In genomic region chr1:234886081-234886874, GRCh38 we compare ENCODE assay signal across 13 cellular contexts.
A peak's percentile ranks its signal among the peaks of the same experiment; 100 is the strongest.
DNase-seq lines count a peak whose midpoint lies in the region; ATAC-seq, FAIRE-seq and TF ChIP-seq lines count a peak whose summit lies in the region.
"Had no signal": no experiment of that assay in that cellular context is flagged by ENCODE, and none has a peak within 500 bp of the region (broad histone marks: within the 10 kb centered on the region; RNA-seq: fewer than 3 reads in every experiment).

No MANE protein-coding gene starts in this region.

- intact Hi-C loops in natural killer cell (cut with micrococcal nuclease), result no loop called here
- intact Hi-C loops in activated T-helper 1 cell treated with anti-CD3 and anti-CD28 coated beads, Interleukin-12 subunit alpha, Interleukin-12 subunit beta, Interleukin-2, Interleukin-4 antibody, amounts not matched to agents 30 ng/mL and 10 ng/mL and 1 ng/mL, durations not matched to agents 14 hours and 24 hours and 36 hours (cut with micrococcal nuclease), result no loop called here

- ATAC-seq in natural killer cell treated with Interleukin-12 subunit alpha and Interleukin-12 subunit beta and Interleukin-15 and Interleukin-18, amount 100 ng/mL, for 72 hours, result no peak
- ATAC-seq in natural killer cell, result no peak
- ATAC-seq in activated T-cell treated with anti-CD3 and anti-CD28 coated beads, Interleukin-2, amount 50 U/mL, for 4 hours, result no peak

- peaks cover 35 to 54% of the 10 kb centered on the region in 2 donors for H3K4me1 Mint-ChIP-seq in natural killer cell treated with Interleukin-12 subunit alpha and Interleukin-12 subunit beta and Interleukin-15 and Interleukin-18, amount 100 ng/mL, for 72 hours (ENCODE audit: low read depth in 2 of 2)
- peaks cover 5 to 30% of the 10 kb centered on the region in 2 donors for H3K4me1 Mint-ChIP-seq in natural killer cell
- H3K4me1 Mint-ChIP-seq in activated T-helper 1 cell treated with anti-CD3 and anti-CD28 coated beads, Interleukin-12 subunit alpha, Interleukin-12 subunit beta, Interleukin-2, Interleukin-4 antibody, amounts not matched to agents 30 ng/mL and 10 ng/mL and 1 ng/mL, durations not matched to agents 14 hours and 24 hours and 36 hours (ENCODE audit: low read depth), result peaks cover 81% of the 10 kb centered on the region
- peaks cover 20% of the 10 kb centered on the region for H3K4me1 Mint-ChIP-seq in activated T-cell treated with anti-CD3 and anti-CD28 coated beads, Interleukin-2, amount 50 U/mL, for 4 hours (ENCODE audit: low read depth)

- H3K9me3 Mint-ChIP-seq in natural killer cell treated with Interleukin-12 subunit alpha and Interleukin-12 subunit beta and Interleukin-15 and Interleukin-18, amount 100 ng/mL, for 72 hours, result peaks cover 4% of the 10 kb centered on the region
- H3K9me3 Mint-ChIP-seq in natural killer cell, result peaks cover 0 to 2% of the 10 kb centered on the region in 2 donors
- H3K9me3 Mint-ChIP-seq in activated T-helper 1 cell treated with anti-CD3 and anti-CD28 coated beads, Interleukin-12 subunit alpha, Interleukin-12 subunit beta, Interleukin-2, Interleukin-4 antibody, amounts not matched to agents 30 ng/mL and 10 ng/mL and 1 ng/mL, durations not matched to agents 14 hours and 24 hours and 36 hours, result no peaks in the 10 kb centered on the region
- H3K9me3 Mint-ChIP-seq in activated T-cell treated with anti-CD3 and anti-CD28 coated beads, Interleukin-2, amount 50 U/mL, for 4 hours, result peaks cover 5% of the 10 kb centered on the region

- H3K79me2 ChIP-seq in osteoblast (ENCODE audit: insufficient read depth, low read length), result no peaks in the 10 kb centered on the region
- H3K79me2 ChIP-seq: parathyroid adenoma had no signal

- no peaks in the 10 kb centered on the region for H3K27me3 ChIP-seq in osteoblast (ENCODE audit: insufficient read depth, low read length)

- peak; percentile 49 for DNase-seq in natural killer cell treated with Interleukin-12 subunit alpha and Interleukin-12 subunit beta and Interleukin-15 and Interleukin-18, amount 100 ng/mL, for 72 hours (ENCODE audit: low spot score)
- DNase-seq in natural killer cell, result no peak
- peak; percentile 76 for DNase-seq in fibroblast of villous mesenchyme (ENCODE audit: low read depth)
- no peak for DNase-seq in osteoblast (ENCODE audit: insufficient read length, low spot score, missing footprints)
- no peak for DNase-seq in frontal cortex (ENCODE audit: low spot score in 2 of 2)
- DNase-seq in activated T-helper 1 cell treated with anti-CD3 and anti-CD28 coated beads, Interleukin-12 subunit alpha, Interleukin-12 subunit beta, Interleukin-2, Interleukin-4 antibody, amounts not matched to agents 30 ng/mL and 10 ng/mL and 1 ng/mL, durations not matched to agents 14 hours and 24 hours and 36 hours (ENCODE audit: low spot score), result no peak
- no peak for DNase-seq in activated T-cell treated with anti-CD3 and anti-CD28 coated beads, Interleukin-2, amount 50 U/mL, for 4 hours
- DNase-seq in activated CD4-positive, CD25-positive, alpha-beta regulatory T cell (lab: John Stamatoyannopoulos, UW), result no peak
- DNase-seq: activated CD4-positive, alpha-beta T cell treated with anti-CD3 and anti-CD28 coated beads, Interleukin-2, amount 10 ng/mL, durations not matched to agents 24 days and 14 days; activated naive CD8-positive, alpha-beta T cell treated with anti-CD3 and anti-CD28 coated beads for 36 hours; GF-D8; NCI-H446 treated with DMSO at 0.1 percent for 48 hours had no signal

- H3K9me3 ChIP-seq in osteoblast (ENCODE audit: low read depth, low read length), result no peaks in the 10 kb centered on the region

- H3K27ac Mint-ChIP-seq in natural killer cell treated with Interleukin-12 subunit alpha and Interleukin-12 subunit beta and Interleukin-15 and Interleukin-18, amount 100 ng/mL, for 72 hours, result peak overlapping the region; percentile 19 to 57
- no peak overlapping the region for H3K27ac Mint-ChIP-seq in natural killer cell
- H3K27ac Mint-ChIP-seq in activated T-helper 1 cell treated with anti-CD3 and anti-CD28 coated beads, Interleukin-12 subunit alpha, Interleukin-12 subunit beta, Interleukin-2, Interleukin-4 antibody, amounts not matched to agents 30 ng/mL and 10 ng/mL and 1 ng/mL, durations not matched to agents 14 hours and 24 hours and 36 hours, result no peak overlapping the region
- H3K27ac Mint-ChIP-seq: activated CD4-positive, alpha-beta T cell treated with anti-CD3 and anti-CD28 coated beads, Interleukin-2, amount 10 ng/mL, durations not matched to agents 24 days and 14 days; activated naive CD8-positive, alpha-beta T cell treated with anti-CD3 and anti-CD28 coated beads for 36 hours had no signal

- H3K4me1 ChIP-seq in osteoblast (ENCODE audit: insufficient read depth, low read length), result peaks cover 17% of the 10 kb centered on the region

- H3K4me3 Mint-ChIP-seq in natural killer cell treated with Interleukin-12 subunit alpha and Interleukin-12 subunit beta and Interleukin-15 and Interleukin-18, amount 100 ng/mL, for 72 hours, result no peak overlapping the region
- no peak overlapping the region for H3K4me3 Mint-ChIP-seq in natural killer cell
- no peak overlapping the region for H3K4me3 Mint-ChIP-seq in activated T-helper 1 cell treated with anti-CD3 and anti-CD28 coated beads, Interleukin-12 subunit alpha, Interleukin-12 subunit beta, Interleukin-2, Interleukin-4 antibody, amounts not matched to agents 30 ng/mL and 10 ng/mL and 1 ng/mL, durations not matched to agents 14 hours and 24 hours and 36 hours
- H3K4me3 Mint-ChIP-seq in activated T-cell treated with anti-CD3 and anti-CD28 coated beads, Interleukin-2, amount 50 U/mL, for 4 hours, result no peak overlapping the region
- H3K4me3 Mint-ChIP-seq: activated CD4-positive, alpha-beta T cell treated with anti-CD3 and anti-CD28 coated beads, Interleukin-2, amount 10 ng/mL, durations not matched to agents 24 days and 14 days; activated naive CD8-positive, alpha-beta T cell treated with anti-CD3 and anti-CD28 coated beads for 36 hours had no signal

- no peaks in the 10 kb centered on the region for H4K20me1 ChIP-seq in osteoblast (ENCODE audit: insufficient read depth, low read length)

- H3K27me3 Mint-ChIP-seq in natural killer cell treated with Interleukin-12 subunit alpha and Interleukin-12 subunit beta and Interleukin-15 and Interleukin-18, amount 100 ng/mL, for 72 hours, result no peaks in the 10 kb centered on the region
- H3K27me3 Mint-ChIP-seq in natural killer cell (ENCODE audit: low read depth in 2 of 2), result peaks cover 6 to 7% of the 10 kb centered on the region in 2 donors
- H3K27me3 Mint-ChIP-seq in activated T-helper 1 cell treated with anti-CD3 and anti-CD28 coated beads, Interleukin-12 subunit alpha, Interleukin-12 subunit beta, Interleukin-2, Interleukin-4 antibody, amounts not matched to agents 30 ng/mL and 10 ng/mL and 1 ng/mL, durations not matched to agents 14 hours and 24 hours and 36 hours (ENCODE audit: insufficient read depth), result no peaks in the 10 kb centered on the region
- peaks cover 1% of the 10 kb centered on the region for H3K27me3 Mint-ChIP-seq in activated T-cell treated with anti-CD3 and anti-CD28 coated beads, Interleukin-2, amount 50 U/mL, for 4 hours (ENCODE audit: low read depth)
- H3K27me3 Mint-ChIP-seq: activated CD4-positive, alpha-beta T cell treated with anti-CD3 and anti-CD28 coated beads, Interleukin-2, amount 10 ng/mL, durations not matched to agents 24 days and 14 days had no signal

- no peaks in the 10 kb centered on the region for H3K36me3 ChIP-seq in osteoblast (ENCODE audit: insufficient read depth, low read length)

- no peak overlapping the region for H3K4me3 ChIP-seq in fibroblast of villous mesenchyme (ENCODE audit: low read depth, low read length)
- no peak overlapping the region for H3K4me3 ChIP-seq in osteoblast (ENCODE audit: insufficient read depth, low read length)

- FAIRE-seq in frontal cortex (lab: Jason Lieb, UNC), result no peak

- H3K36me3 Mint-ChIP-seq in natural killer cell treated with Interleukin-12 subunit alpha and Interleukin-12 subunit beta and Interleukin-15 and Interleukin-18, amount 100 ng/mL, for 72 hours, result no peaks in the 10 kb centered on the region
- H3K36me3 Mint-ChIP-seq in natural killer cell, result no peaks in the 10 kb centered on the region
- peaks cover 6% of the 10 kb centered on the region for H3K36me3 Mint-ChIP-seq in activated T-helper 1 cell treated with anti-CD3 and anti-CD28 coated beads, Interleukin-12 subunit alpha, Interleukin-12 subunit beta, Interleukin-2, Interleukin-4 antibody, amounts not matched to agents 30 ng/mL and 10 ng/mL and 1 ng/mL, durations not matched to agents 14 hours and 24 hours and 36 hours (ENCODE audit: low read depth)
- no peaks in the 10 kb centered on the region for H3K36me3 Mint-ChIP-seq in activated T-cell treated with anti-CD3 and anti-CD28 coated beads, Interleukin-2, amount 50 U/mL, for 4 hours (ENCODE audit: insufficient read depth)
- H3K36me3 Mint-ChIP-seq: activated naive CD8-positive, alpha-beta T cell treated with anti-CD3 and anti-CD28 coated beads for 36 hours had no signal

- H3K27ac ChIP-seq in osteoblast (ENCODE audit: low read depth, low read length), result peak overlapping the region; percentile 31
- H3K27ac ChIP-seq: parathyroid adenoma had no signal

- no peak overlapping the region for H2AFZ ChIP-seq in osteoblast (ENCODE audit: low read length)
- H2AFZ ChIP-seq: parathyroid adenoma had no signal

- no peak for TF ChIP-seq CTCF in natural killer cell (IDR thresholded peaks at IDR 0.05)
- no peak for TF ChIP-seq CTCF in fibroblast of villous mesenchyme (IDR thresholded peaks at IDR 0.05; ENCODE audit: insufficient read depth, low read depth, low read length)
- no peak for TF ChIP-seq CTCF in osteoblast (IDR thresholded peaks at IDR 0.05; ENCODE audit: extremely low read depth, low read depth, low read length)

- H3K4me2 ChIP-seq in osteoblast (ENCODE audit: insufficient read depth, low read length), result peak overlapping the region; percentile 40

Comparison
In these comparisons a context has a peak if more than half of its experiments do, and no peak if none do; other contexts are left out.
1. DNase-seq: peak in natural killer cell treated with Interleukin-12 subunit alpha and Interleukin-12 subunit beta and Interleukin-15 and Interleukin-18, amount 100 ng/mL, for 72 hours (single experiment) and fibroblast of villous mesenchyme (single experiment); none in natural killer cell (single experiment), osteoblast (single experiment), frontal cortex (0 of 2), activated T-helper 1 cell treated with anti-CD3 and anti-CD28 coated beads, Interleukin-12 subunit alpha, Interleukin-12 subunit beta, Interleukin-2, Interleukin-4 antibody, amounts not matched to agents 30 ng/mL and 10 ng/mL and 1 ng/mL, durations not matched to agents 14 hours and 24 hours and 36 hours (single experiment), activated T-cell treated with anti-CD3 and anti-CD28 coated beads, Interleukin-2, amount 50 U/mL, for 4 hours (single experiment) and activated CD4-positive, CD25-positive, alpha-beta regulatory T cell (0 of 4).
2. H3K27ac Mint-ChIP-seq: peak in natural killer cell treated with Interleukin-12 subunit alpha and Interleukin-12 subunit beta and Interleukin-15 and Interleukin-18, amount 100 ng/mL, for 72 hours (2 of 2); none in natural killer cell (0 of 2) and activated T-helper 1 cell treated with anti-CD3 and anti-CD28 coated beads, Interleukin-12 subunit alpha, Interleukin-12 subunit beta, Interleukin-2, Interleukin-4 antibody, amounts not matched to agents 30 ng/mL and 10 ng/mL and 1 ng/mL, durations not matched to agents 14 hours and 24 hours and 36 hours (single experiment).